In the genomic region with DNA sequence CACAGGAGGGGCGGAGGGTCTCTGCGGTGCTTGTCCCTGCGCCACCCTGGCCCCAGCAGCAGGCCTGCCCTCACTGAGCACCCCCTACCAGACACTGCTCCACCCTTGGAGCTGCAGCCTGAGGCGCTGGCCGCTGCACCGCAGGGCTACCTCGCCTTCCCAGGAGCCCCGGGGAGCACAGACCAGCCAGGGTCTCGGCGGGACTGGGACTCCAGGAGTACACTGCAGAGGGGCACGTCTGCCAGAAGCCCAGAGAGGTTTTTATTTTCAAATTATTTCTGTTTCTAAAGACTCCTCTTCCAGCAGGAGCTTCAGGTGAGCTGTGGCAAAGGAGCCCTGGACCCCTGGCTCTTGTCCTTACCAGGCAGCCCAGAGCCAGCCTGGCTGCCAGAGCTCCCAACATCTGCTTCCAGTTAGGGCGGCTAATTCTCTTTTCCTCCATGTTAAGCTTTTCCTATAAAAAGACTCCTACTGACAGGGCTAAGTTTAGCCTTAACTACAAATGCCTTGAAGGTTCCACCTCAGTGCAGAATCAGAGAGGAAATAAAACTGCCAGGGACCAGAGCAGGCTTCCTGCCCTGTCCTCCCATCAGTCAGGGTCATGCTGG, we compare ENCODE assay signal across 1 cellular context.
TF ChIP-seq lines count a peak whose summit lies in the region.

No MANE protein-coding gene starts in this region.

TF ChIP-seq in SK-N-SH, 30 proteins besides CTCF, POLR2A, EP300 and RAD21 (continued from another document):
- TF ChIP-seq, protein P1, sequence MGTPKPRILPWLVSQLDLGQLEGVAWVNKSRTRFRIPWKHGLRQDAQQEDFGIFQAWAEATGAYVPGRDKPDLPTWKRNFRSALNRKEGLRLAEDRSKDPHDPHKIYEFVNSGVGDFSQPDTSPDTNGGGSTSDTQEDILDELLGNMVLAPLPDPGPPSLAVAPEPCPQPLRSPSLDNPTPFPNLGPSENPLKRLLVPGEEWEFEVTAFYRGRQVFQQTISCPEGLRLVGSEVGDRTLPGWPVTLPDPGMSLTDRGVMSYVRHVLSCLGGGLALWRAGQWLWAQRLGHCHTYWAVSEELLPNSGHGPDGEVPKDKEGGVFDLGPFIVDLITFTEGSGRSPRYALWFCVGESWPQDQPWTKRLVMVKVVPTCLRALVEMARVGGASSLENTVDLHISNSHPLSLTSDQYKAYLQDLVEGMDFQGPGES (IDR thresholded peaks at IDR 0.05; ENCODE audit: low read depth, low read length): no peak
- TF ChIP-seq RCOR1 (IDR thresholded peaks at IDR 0.05; ENCODE audit: low read length): peak; percentile 39; the same call in 1 of the 2 replicates
- no peak for TF ChIP-seq RFX5 (IDR thresholded peaks at IDR 0.05; ENCODE audit: low read length)
- TF ChIP-seq, protein P2, sequence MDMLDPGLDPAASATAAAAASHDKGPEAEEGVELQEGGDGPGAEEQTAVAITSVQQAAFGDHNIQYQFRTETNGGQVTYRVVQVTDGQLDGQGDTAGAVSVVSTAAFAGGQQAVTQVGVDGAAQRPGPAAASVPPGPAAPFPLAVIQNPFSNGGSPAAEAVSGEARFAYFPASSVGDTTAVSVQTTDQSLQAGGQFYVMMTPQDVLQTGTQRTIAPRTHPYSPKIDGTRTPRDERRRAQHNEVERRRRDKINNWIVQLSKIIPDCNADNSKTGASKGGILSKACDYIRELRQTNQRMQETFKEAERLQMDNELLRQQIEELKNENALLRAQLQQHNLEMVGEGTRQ (IDR thresholded peaks at IDR 0.05; ENCODE audit: borderline replicate concordance, low read depth, low read length): no peak
- TF ChIP-seq, protein P3, sequence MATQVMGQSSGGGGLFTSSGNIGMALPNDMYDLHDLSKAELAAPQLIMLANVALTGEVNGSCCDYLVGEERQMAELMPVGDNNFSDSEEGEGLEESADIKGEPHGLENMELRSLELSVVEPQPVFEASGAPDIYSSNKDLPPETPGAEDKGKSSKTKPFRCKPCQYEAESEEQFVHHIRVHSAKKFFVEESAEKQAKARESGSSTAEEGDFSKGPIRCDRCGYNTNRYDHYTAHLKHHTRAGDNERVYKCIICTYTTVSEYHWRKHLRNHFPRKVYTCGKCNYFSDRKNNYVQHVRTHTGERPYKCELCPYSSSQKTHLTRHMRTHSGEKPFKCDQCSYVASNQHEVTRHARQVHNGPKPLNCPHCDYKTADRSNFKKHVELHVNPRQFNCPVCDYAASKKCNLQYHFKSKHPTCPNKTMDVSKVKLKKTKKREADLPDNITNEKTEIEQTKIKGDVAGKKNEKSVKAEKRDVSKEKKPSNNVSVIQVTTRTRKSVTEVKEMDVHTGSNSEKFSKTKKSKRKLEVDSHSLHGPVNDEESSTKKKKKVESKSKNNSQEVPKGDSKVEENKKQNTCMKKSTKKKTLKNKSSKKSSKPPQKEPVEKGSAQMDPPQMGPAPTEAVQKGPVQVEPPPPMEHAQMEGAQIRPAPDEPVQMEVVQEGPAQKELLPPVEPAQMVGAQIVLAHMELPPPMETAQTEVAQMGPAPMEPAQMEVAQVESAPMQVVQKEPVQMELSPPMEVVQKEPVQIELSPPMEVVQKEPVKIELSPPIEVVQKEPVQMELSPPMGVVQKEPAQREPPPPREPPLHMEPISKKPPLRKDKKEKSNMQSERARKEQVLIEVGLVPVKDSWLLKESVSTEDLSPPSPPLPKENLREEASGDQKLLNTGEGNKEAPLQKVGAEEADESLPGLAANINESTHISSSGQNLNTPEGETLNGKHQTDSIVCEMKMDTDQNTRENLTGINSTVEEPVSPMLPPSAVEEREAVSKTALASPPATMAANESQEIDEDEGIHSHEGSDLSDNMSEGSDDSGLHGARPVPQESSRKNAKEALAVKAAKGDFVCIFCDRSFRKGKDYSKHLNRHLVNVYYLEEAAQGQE (IDR thresholded peaks at IDR 0.05; ENCODE audit: low read depth, low read length): no peak
- no peak for TF ChIP-seq MEF2A (IDR thresholded peaks at IDR 0.05; ENCODE audit: borderline replicate concordance, low read depth)
- TF ChIP-seq, protein P4, sequence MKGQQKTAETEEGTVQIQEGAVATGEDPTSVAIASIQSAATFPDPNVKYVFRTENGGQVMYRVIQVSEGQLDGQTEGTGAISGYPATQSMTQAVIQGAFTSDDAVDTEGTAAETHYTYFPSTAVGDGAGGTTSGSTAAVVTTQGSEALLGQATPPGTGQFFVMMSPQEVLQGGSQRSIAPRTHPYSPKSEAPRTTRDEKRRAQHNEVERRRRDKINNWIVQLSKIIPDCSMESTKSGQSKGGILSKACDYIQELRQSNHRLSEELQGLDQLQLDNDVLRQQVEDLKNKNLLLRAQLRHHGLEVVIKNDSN (IDR thresholded peaks at IDR 0.05; ENCODE audit: borderline replicate concordance, low read depth): no peak
- TF ChIP-seq, protein P5, sequence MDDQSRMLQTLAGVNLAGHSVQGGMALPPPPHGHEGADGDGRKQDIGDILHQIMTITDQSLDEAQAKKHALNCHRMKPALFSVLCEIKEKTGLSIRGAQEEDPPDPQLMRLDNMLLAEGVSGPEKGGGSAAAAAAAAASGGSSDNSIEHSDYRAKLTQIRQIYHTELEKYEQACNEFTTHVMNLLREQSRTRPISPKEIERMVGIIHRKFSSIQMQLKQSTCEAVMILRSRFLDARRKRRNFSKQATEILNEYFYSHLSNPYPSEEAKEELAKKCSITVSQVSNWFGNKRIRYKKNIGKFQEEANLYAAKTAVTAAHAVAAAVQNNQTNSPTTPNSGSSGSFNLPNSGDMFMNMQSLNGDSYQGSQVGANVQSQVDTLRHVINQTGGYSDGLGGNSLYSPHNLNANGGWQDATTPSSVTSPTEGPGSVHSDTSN (IDR thresholded peaks at IDR 0.05): no peak
- TF ChIP-seq FOSL2 (IDR thresholded peaks at IDR 0.05; ENCODE audit: borderline replicate concordance, low read depth): no peak
- TF ChIP-seq TCF12 (IDR thresholded peaks at IDR 0.05): peak; percentile 63
